In genomic region chr2:235956281-235956970, GRCh38 we compare ENCODE assay signal across 20 cellular contexts.
"Had no signal": no experiment of that assay in that cellular context is flagged by ENCODE, and none has a peak within 500 bp of the region (broad histone marks: within the 10 kb centered on the region; RNA-seq: fewer than 3 reads in every experiment).

No MANE protein-coding gene starts in this region.

- H3K27ac ChIP-seq: colonic mucosa, esophagus muscularis mucosa, foreskin keratinocyte, lower lobe of right lung, pancreas, right lobe of liver, thyroid gland had no signal

- H3K4me3 ChIP-seq: colonic mucosa, esophagus muscularis mucosa, lower lobe of right lung, pancreas, right lobe of liver, thyroid gland had no signal

- ATAC-seq: foreskin keratinocyte; left ventricle myocardium superior; lower lobe of right lung; naive thymus-derived CD8-positive, alpha-beta T cell; pancreas; right lobe of liver; stimulated activated naive CD8-positive, alpha-beta T cell treated with anti-CD3 and anti-CD28 coated beads, Interleukin-15, amount 100 ng/mL, for 72 hours had no signal

- H3K36me3 ChIP-seq: colonic mucosa, pancreas, right lobe of liver, thyroid gland had no signal

- H3K4me1 ChIP-seq: colonic mucosa, esophagus muscularis mucosa, lower lobe of right lung, pancreas, right lobe of liver, thyroid gland had no signal

- H3K27me3 ChIP-seq: colonic mucosa, esophagus muscularis mucosa, foreskin keratinocyte, pancreas, right lobe of liver, thyroid gland had no signal

- FAIRE-seq: endothelial cell of umbilical vein, keratinocyte, pancreas had no signal

- DNase-seq: colonic mucosa; effector memory CD4-positive, alpha-beta T cell; foreskin keratinocyte; hypothalamus; immature natural killer cell; left ventricle myocardium superior; lower lobe of right lung; naive thymus-derived CD8-positive, alpha-beta T cell; occipital lobe; right lobe of liver; stimulated activated CD4-positive, alpha-beta T cell treated with anti-CD3 and anti-CD28 coated beads, Interleukin-15, amount 100 ng/mL, for 24 hours; stimulated activated CD4-positive, alpha-beta T cell treated with anti-CD3 and anti-CD28 coated beads, Interleukin-4, amount 100 ng/mL, for 1 hour; stimulated activated CD8-positive, alpha-beta memory T cell treated with anti-CD3 and anti-CD28 coated beads, Interleukin-4, amount 100 ng/mL, for 48 hours; stimulated activated naive CD4-positive, alpha-beta T cell; stimulated activated naive CD8-positive, alpha-beta T cell treated with anti-CD3 and anti-CD28 coated beads, Interleukin-15, amount 100 ng/mL, for 72 hours; thyroid gland had no signal

- H3K9me3 ChIP-seq: colonic mucosa, esophagus muscularis mucosa, lower lobe of right lung, pancreas, right lobe of liver, thyroid gland had no signal
